36 cellular contexts compared by ENCODE assay signal in genomic region chr9:94891183-94891582, GRCh38.
DNase-seq lines count a peak whose midpoint lies in the region; ATAC-seq, FAIRE-seq and TF ChIP-seq lines count a peak whose summit lies in the region.
"Had no signal": no experiment of that assay in that cellular context is flagged by ENCODE, and none has a peak within 500 bp of the region (broad histone marks: within the 10 kb centered on the region; RNA-seq: fewer than 3 reads in every experiment).

No MANE protein-coding gene starts in this region.

- intact Hi-C loops in PC-3 (cut with micrococcal nuclease) = no loop called here
- intact Hi-C loops in K562 (cut with micrococcal nuclease) = no loop called here
- intact Hi-C loops in natural killer cell (cut with micrococcal nuclease) = no loop called here

- no peaks in the 10 kb centered on the region for H3K27me3 Mint-ChIP-seq in natural killer cell (ENCODE audit: low read depth in 2 of 2)
- H3K27me3 Mint-ChIP-seq: B cell; CD4-positive, alpha-beta memory T cell; CD4-positive, alpha-beta T cell; CD4-positive, CD25-positive, alpha-beta regulatory T cell; CD8-positive, alpha-beta memory T cell had no signal

- TF ChIP-seq EP300 in K562 (IDR thresholded peaks at IDR 0.05; ENCODE audit: low read length) = no peak

- H3K36me3 Mint-ChIP-seq in natural killer cell = peaks cover 22% of the 10 kb centered on the region

- H3F3A ChIP-seq in PC-3 (ENCODE audit: low read length, unreplicated experiment) = no peaks in the 10 kb centered on the region

- H3K9me1 ChIP-seq in K562 (ENCODE audit: control insufficient read depth, insufficient read depth, low read length) = no peaks in the 10 kb centered on the region

- no peak overlapping the region for H3K9ac ChIP-seq in PC-3 (ENCODE audit: low read length)
- H3K9ac ChIP-seq in K562 (ENCODE audit: insufficient read depth in 1 of 2, low read depth in 2 of 2, low read length in 2 of 2) = no peak overlapping the region
- H3K9ac ChIP-seq: BLaER1; BLaER1 treated with 17β-estradiol and CSF1 and Interleukin-3, amounts not matched to agents 10 nM and 100 nM had no signal

- H3K4me1 ChIP-seq in HEK293 (ENCODE audit: control insufficient read depth, insufficient read depth, low read length) (no peaks in the 10 kb centered on the region), PC-3 (ENCODE audit: insufficient read depth, low read length) (peaks cover 41% of the 10 kb centered on the region), K562 (replicated peaks in 1 of 2; ENCODE audit: control insufficient read depth in 2 of 2, insufficient read depth in 2 of 2, low read length in 2 of 2) (no peaks in the 10 kb centered on the region)
- H3K4me1 ChIP-seq: BLaER1; BLaER1 treated with 17β-estradiol and CSF1 and Interleukin-3, amounts not matched to agents 10 nM and 100 nM had no signal

- H3K4me1 Mint-ChIP-seq in natural killer cell = peaks cover 0 to 10% of the 10 kb centered on the region in 2 donors
- H3K4me1 Mint-ChIP-seq: CD14-positive monocyte; CD8-positive, alpha-beta memory T cell had no signal

- POLR2A ChIA-PET in HEK293 (lab: Yijun Ruan, JAX) = no interaction called here
- POLR2A ChIA-PET in PC-3 (lab: Charles Lee; ENCODE audit: unreplicated experiment) = no interaction called here
- POLR2A ChIA-PET in K562 (lab: Yijun Ruan, JAX) = interaction anchor here (0.8 kb wide), 1 partner anchor 35 kb away, joined by 3 read pairs; no protein-coding TSS in a partner anchor

- no peak for TF ChIP-seq POLR2A in H54 (IDR thresholded peaks at IDR 0.05; ENCODE audit: low read depth, low read length)
- TF ChIP-seq POLR2A in K562 (conservative IDR thresholded peaks at IDR 0.05) = no peak

- H2AFZ ChIP-seq in PC-3 (ENCODE audit: low read length) = no peak overlapping the region
- no peak overlapping the region for H2AFZ ChIP-seq in K562 (ENCODE audit: low read depth, low read length)

- H3K36me3 ChIP-seq in HEK293 (ENCODE audit: control insufficient read depth in 2 of 2, insufficient read depth in 1 of 2, low read length in 2 of 2) (no peaks in the 10 kb centered on the region), PC-3 (ENCODE audit: low read depth, low read length) (peaks cover 2% of the 10 kb centered on the region; the same call in 1 of the 2 replicates), K562 (ENCODE audit: control insufficient read depth, insufficient read depth, low read length) (no peaks in the 10 kb centered on the region)
- H3K36me3 ChIP-seq: BE2C had no signal

- ATAC-seq in PC-3 (no peak), K562 (no peak), esophagus mucosa (no peak), GM19463 (IDR thresholded peaks at IDR 0.05; ENCODE audit: unreplicated experiment) (no peak), natural killer cell (no peak), HG03342 (IDR thresholded peaks at IDR 0.05; ENCODE audit: unreplicated experiment) (no peak)
- ATAC-seq: A549; CD8-positive, alpha-beta T cell had no signal

- H3K4me2 ChIP-seq in PC-3 (ENCODE audit: low read length) = peak overlapping the region; percentile 14; the same call in 1 of the 2 replicates
- no peak overlapping the region for H3K4me2 ChIP-seq in K562 (ENCODE audit: insufficient read depth, low read length)
- H3K4me2 ChIP-seq: A549; BLaER1; BLaER1 treated with 17β-estradiol and CSF1 and Interleukin-3, amounts not matched to agents 10 nM and 100 nM had no signal

- H3K27ac Mint-ChIP-seq in natural killer cell = no peak overlapping the region
- H3K27ac Mint-ChIP-seq: B cell; CD14-positive monocyte; CD4-positive, alpha-beta T cell; CD4-positive, CD25-positive, alpha-beta regulatory T cell; CD8-positive, alpha-beta memory T cell; CD8-positive, alpha-beta T cell had no signal

- BruUV-seq in PC-3 (replicated peaks; lab: Mats Ljungman, UMichigan) (no TSS peak), K562 (replicated peaks; lab: Mats Ljungman, UMichigan) (no TSS peak)

- DNase-seq in H54 (ENCODE audit: insufficient read length, low spot score) (no peak), PC-3 (no peak), K562 (ENCODE audit: extremely low read depth in 1 of 4, low spot score in 3 of 4) (no peak), natural killer cell (no peak)
- DNase-seq: 8988T; ACHN; AML-193; BE2C; C1 segment of cervical spinal cord; Caco-2; Calu3; CD4-positive, alpha-beta memory T cell; CD4-positive, alpha-beta T cell; CD4-positive, CD25-positive, alpha-beta regulatory T cell; CD8-positive, alpha-beta memory T cell; CD8-positive, alpha-beta T cell; COR-L47; DMS 273 treated with DMSO at 0.1 percent for 48 hours; DMS153; DMS79; DMS79 treated with DMSO at 0.1 percent for 48 hours; DND-41; EL had no signal

- 64% methylated on average over 1 of the region's 1 CpG for WGBS in K562 (ENCODE audit: insufficient coverage, low coverage, missing lambda C conversion rate)

- in situ Hi-C loops in K562 (cut with MboI) = no loop called here

- no peak overlapping the region for H3K4me3 Mint-ChIP-seq in natural killer cell
- H3K4me3 Mint-ChIP-seq: B cell; CD14-positive monocyte; CD4-positive, alpha-beta memory T cell; CD4-positive, alpha-beta T cell; CD4-positive, CD25-positive, alpha-beta regulatory T cell; CD8-positive, alpha-beta memory T cell; CD8-positive, alpha-beta T cell had no signal

- H3K4me3 ChIP-seq in HEK293 (ENCODE audit: low read depth, low read length) (no peak overlapping the region), PC-3 (ENCODE audit: low read length) (no peak overlapping the region), K562 (no peak overlapping the region)
- H3K4me3 ChIP-seq: A549; BLaER1; BLaER1 treated with 17β-estradiol and CSF1 and Interleukin-3, amounts not matched to agents 10 nM and 100 nM had no signal

- H3K79me2 ChIP-seq in PC-3 (ENCODE audit: low read length) (0 out of 2 replicates have a peak, but pooled peaks cover 7% of the 10 kb centered on the region), K562 (ENCODE audit: control insufficient read depth, insufficient read depth, low read length) (no peaks in the 10 kb centered on the region)

- H3K27ac ChIP-seq in HEK293 (ENCODE audit: extremely low read depth, low read depth, low read length) (no peak overlapping the region), PC-3 (ENCODE audit: low read length) (peak overlapping the region; percentile 31), K562 (ENCODE audit: extremely low read depth, low read depth, low read length) (no peak overlapping the region)
- H3K27ac ChIP-seq: 22Rv1; BLaER1; BLaER1 treated with 17β-estradiol and CSF1 and Interleukin-3, amounts not matched to agents 10 nM and 100 nM; C4-2B had no signal

- H3K27me3 ChIP-seq in PC-3 (ENCODE audit: low read length) (no peaks in the 10 kb centered on the region), K562 (ENCODE audit: control insufficient read depth in 2 of 2, insufficient read depth in 2 of 2, low read length in 2 of 2) (no peaks in the 10 kb centered on the region)
- H3K27me3 ChIP-seq: BE2C; BLaER1; BLaER1 treated with 17β-estradiol and CSF1 and Interleukin-3, amounts not matched to agents 10 nM and 100 nM had no signal

- H3K9me3 Mint-ChIP-seq in natural killer cell = peaks cover 3 to 10% of the 10 kb centered on the region in 2 donors

- peak; percentile 23 for FAIRE-seq in H54 (lab: Jason Lieb, UNC)
- FAIRE-seq in K562 (lab: Jason Lieb, UNC) = no peak
- FAIRE-seq: A204.1, A549, D721Med had no signal

- H4K20me1 ChIP-seq in PC-3 (ENCODE audit: low read length) (no peaks in the 10 kb centered on the region), K562 (replicated peaks; ENCODE audit: control insufficient read depth, insufficient read depth, low read length) (no peaks in the 10 kb centered on the region)
- H4K20me1 ChIP-seq: BLaER1; BLaER1 treated with 17β-estradiol and CSF1 and Interleukin-3, amounts not matched to agents 10 nM and 100 nM had no signal

- CTCF ChIA-PET in HEK293 (lab: Yijun Ruan, JAX) = no interaction called here
- CTCF ChIA-PET in PC-3 (lab: Charles Lee) = no interaction called here
- CTCF ChIA-PET in K562 (lab: Yijun Ruan, JAX; ENCODE audit: low intra/inter-chr PET ratio) = no interaction called here

- no peaks in the 10 kb centered on the region for H3K9me2 ChIP-seq in PC-3 (replicated peaks; ENCODE audit: low read length)

- no peaks in the 10 kb centered on the region for H3K9me3 ChIP-seq in HEK293 (ENCODE audit: control insufficient read depth, insufficient read depth, low read depth, low read length)
- H3K9me3 ChIP-seq in PC-3 (ENCODE audit: low read length) = no peaks in the 10 kb centered on the region
- no peaks in the 10 kb centered on the region for H3K9me3 ChIP-seq in K562 (replicated peaks; ENCODE audit: control insufficient read depth, insufficient read depth, low read depth, low read length)
- H3K9me3 ChIP-seq: BE2C had no signal

- TF ChIP-seq CTCF in HEK293 (tag by site-specific recombination; IDR thresholded peaks at IDR 0.05) = no peak
- no peak for TF ChIP-seq CTCF in PC-3 (conservative IDR thresholded peaks at IDR 0.05; ENCODE audit: low read depth, low read length)
- TF ChIP-seq CTCF in K562 (IDR thresholded peaks at IDR 0.05 in 2 of 3, conservative IDR thresholded peaks at IDR 0.05 in 1 of 3; ENCODE audit: insufficient read depth in 2 of 3, low read depth in 1 of 3, low read length in 3 of 3) = no peak
- TF ChIP-seq CTCF in natural killer cell (IDR thresholded peaks at IDR 0.05) = no peak

- no peak for TF ChIP-seq RAD21 in K562 (CRISPR knock-in tag; conservative IDR thresholded peaks at IDR 0.05 in 1 of 2, IDR thresholded peaks at IDR 0.05 in 1 of 2)

TF ChIP-seq in HEK293, 187 proteins besides CTCF, POLR2A, EP300 and RAD21:
- TF ChIP-seq ZNF48 (tag by site-specific recombination; IDR thresholded peaks at IDR 0.05) (no peak), SETDB1 (IDR thresholded peaks at IDR 0.05; ENCODE audit: insufficient read length, low read length) (peak; percentile 55), ZNF140 (tag by site-specific recombination; IDR thresholded peaks at IDR 0.05) (no peak)
TF ChIP-seq in HEK293: peak in this region for 1.

TF ChIP-seq in K562, 482 proteins besides CTCF, POLR2A, EP300 and RAD21:
- TF ChIP-seq ZNF507 (tag; conservative IDR thresholded peaks at IDR 0.05) (peak; percentile 98), ZBTB7A (IDR thresholded peaks at IDR 0.05; ENCODE audit: borderline replicate concordance, control insufficient read depth, low read depth, low read length) (no peak), ZNF354B (CRISPR knock-in tag; IDR thresholded peaks at IDR 0.05) (peak; percentile 85), RBM25 (IDR thresholded peaks at IDR 0.05; ENCODE audit: low read depth, low read length, severe bottlenecking) (peak; percentile 3)
TF ChIP-seq in K562: peak in this region for 3.
